Comparison of ENCODE assay signal across 11 cellular contexts in the genomic region with DNA sequence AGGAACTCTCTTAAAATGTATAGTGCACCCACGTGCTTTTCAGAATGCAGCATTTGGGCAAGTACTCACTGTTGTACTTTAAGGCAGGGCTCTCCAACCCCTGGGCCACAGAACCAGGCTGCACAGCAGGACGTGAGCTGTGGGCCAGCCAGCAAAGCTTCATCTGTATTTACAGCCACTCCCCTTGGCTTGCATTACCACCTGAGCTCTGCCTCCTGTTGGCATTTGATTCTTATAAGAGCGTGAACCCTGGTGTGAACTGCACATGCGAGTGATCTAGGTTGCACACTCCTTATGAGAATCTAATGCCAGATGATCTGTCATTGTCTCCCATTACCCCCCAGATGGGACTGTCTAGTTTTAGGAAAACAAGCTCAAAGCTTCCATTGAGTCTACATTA. TPM values are rescaled to one million over a fixed set of nuclear protein-coding genes. Genes with fewer than 3 reads are reported as not detected.
DNase-seq lines count a peak whose midpoint lies in the region; ATAC-seq and TF ChIP-seq lines count a peak whose summit lies in the region.
"Had no signal": no experiment of that assay in that cellular context is flagged by ENCODE, and none has a peak within 500 bp of the region (broad histone marks: within the 10 kb centered on the region; RNA-seq: fewer than 3 reads in every experiment).

No MANE protein-coding gene starts in this region.

- no peaks in the 10 kb centered on the region for H3K27me3 Mint-ChIP-seq in activated T-helper 1 cell treated with anti-CD3 and anti-CD28 coated beads, Interleukin-12 subunit alpha, Interleukin-12 subunit beta, Interleukin-2, Interleukin-4 antibody, amounts not matched to agents 30 ng/mL and 10 ng/mL and 1 ng/mL, durations not matched to agents 14 hours and 24 hours and 36 hours (ENCODE audit: insufficient read depth)
- no peaks in the 10 kb centered on the region for H3K27me3 Mint-ChIP-seq in memory B cell
- no peaks in the 10 kb centered on the region for H3K27me3 Mint-ChIP-seq in type B pancreatic cell
- H3K27me3 Mint-ChIP-seq in H9 (ENCODE audit: low read depth): no peaks in the 10 kb centered on the region

- no peak overlapping the region for H3T11ph ChIP-seq in H9 (ENCODE audit: low read length)

- H2AK5ac ChIP-seq in H9 (ENCODE audit: insufficient read length, low read length): no peak overlapping the region

- TF ChIP-seq CTCF in left ventricle myocardium inferior (IDR thresholded peaks at IDR 0.05; ENCODE audit: borderline replicate concordance): no peak
- TF ChIP-seq CTCF in heart right ventricle (IDR thresholded peaks at IDR 0.05): no peak
- TF ChIP-seq CTCF in type B pancreatic cell (conservative IDR thresholded peaks at IDR 0.05): no peak
- no peak for TF ChIP-seq CTCF in H9 (conservative IDR thresholded peaks at IDR 0.05)

- H3K79me2 ChIP-seq in H9 (ENCODE audit: insufficient read depth, low read length): peaks cover 28% of the 10 kb centered on the region

- no peak overlapping the region for H3K4ac ChIP-seq in H9 (ENCODE audit: low read depth, low read length)

- no peak overlapping the region for H3K23ac ChIP-seq in H9 (ENCODE audit: insufficient read length, low read depth, low read length)

- no peak overlapping the region for H2BK20ac ChIP-seq in H9 (ENCODE audit: low read depth, low read length, poor library complexity, severe bottlenecking)

- H3K27ac ChIP-seq in left ventricle myocardium inferior (replicated peaks) (no peak overlapping the region), heart right ventricle (no peak overlapping the region), H9 (ENCODE audit: insufficient read length, low read depth, low read length) (no peak overlapping the region)
- H3K27ac ChIP-seq: prostate gland had no signal

- H3K56ac ChIP-seq in H9 (ENCODE audit: insufficient read length, low read depth, low read length): no peak overlapping the region

- WGBS in heart right ventricle, 2 donors: 69 to 79% methylated on average over 4 of the region's 4 CpGs
- WGBS in H9 (ENCODE audit: extremely low coverage, insufficient read length, low lambda C conversion rate): no CpG with 5 or more reads among the region's 4 CpGs

- H3K79me1 ChIP-seq in H9 (ENCODE audit: insufficient read depth, low read depth, low read length, poor library complexity, severe bottlenecking): no peaks in the 10 kb centered on the region

- no peak overlapping the region for H4K5ac ChIP-seq in H9 (ENCODE audit: insufficient read length, low read depth, low read length)

- peaks cover 89% of the 10 kb centered on the region for H3K4me1 ChIP-seq in left ventricle myocardium inferior
- H3K4me1 ChIP-seq in heart right ventricle: peaks cover 0 to 77% (median 64%) of the 10 kb centered on the region in 9 donors
- no peaks in the 10 kb centered on the region; the same call in 1 of the 2 replicates for H3K4me1 ChIP-seq in H9 (ENCODE audit: insufficient read depth, low read length)

- no peak overlapping the region for H3K9ac ChIP-seq in H9 (ENCODE audit: extremely low read depth, insufficient read length, low read length)

- H3K23me2 ChIP-seq in H9 (ENCODE audit: insufficient read length, low read depth, low read length, poor library complexity, severe bottlenecking): peaks cover 5% of the 10 kb centered on the region

- H3K27me3 ChIP-seq in left ventricle myocardium inferior (ENCODE audit: low read depth) (no peaks in the 10 kb centered on the region), heart right ventricle (no peaks in the 10 kb centered on the region), H9 (ENCODE audit: insufficient read depth, low read length) (no peaks in the 10 kb centered on the region)

- peak overlapping the region; percentile 70 for H3K4me3 Mint-ChIP-seq in activated T-helper 1 cell treated with anti-CD3 and anti-CD28 coated beads, Interleukin-12 subunit alpha, Interleukin-12 subunit beta, Interleukin-2, Interleukin-4 antibody, amounts not matched to agents 30 ng/mL and 10 ng/mL and 1 ng/mL, durations not matched to agents 14 hours and 24 hours and 36 hours
- H3K4me3 Mint-ChIP-seq in memory B cell: no peak overlapping the region
- H3K4me3 Mint-ChIP-seq in type B pancreatic cell: peak overlapping the region; percentile 42
- H3K4me3 Mint-ChIP-seq in H9: peak overlapping the region in 1 of 2 experiments; percentile 1; a peak in 1 of 5 replicates

- H3K9me3 ChIP-seq in left ventricle myocardium inferior (replicated peaks) (no peaks in the 10 kb centered on the region), heart right ventricle (no peaks in the 10 kb centered on the region), H9 (ENCODE audit: control insufficient read depth, low read depth, low read length) (no peaks in the 10 kb centered on the region)
- H3K9me3 ChIP-seq: prostate gland had no signal

- H2BK120ac ChIP-seq in H9 (ENCODE audit: low read depth, low read length, poor library complexity, severe bottlenecking): no peak overlapping the region

- no peaks in the 10 kb centered on the region for H3K9me3 Mint-ChIP-seq in activated T-helper 1 cell treated with anti-CD3 and anti-CD28 coated beads, Interleukin-12 subunit alpha, Interleukin-12 subunit beta, Interleukin-2, Interleukin-4 antibody, amounts not matched to agents 30 ng/mL and 10 ng/mL and 1 ng/mL, durations not matched to agents 14 hours and 24 hours and 36 hours
- no peaks in the 10 kb centered on the region for H3K9me3 Mint-ChIP-seq in memory B cell
- no peaks in the 10 kb centered on the region for H3K9me3 Mint-ChIP-seq in type B pancreatic cell
- peaks cover 2 to 4% of the 10 kb centered on the region in 2 experiments; a peak in 3 of 5 replicates for H3K9me3 Mint-ChIP-seq in H9

- no peaks in the 10 kb centered on the region for H4K20me1 ChIP-seq in H9 (ENCODE audit: control insufficient read depth, insufficient read depth, insufficient read length)

- H3K14ac ChIP-seq in H9 (ENCODE audit: insufficient read depth, low read length): no peak overlapping the region

- H3K36me3 ChIP-seq in left ventricle myocardium inferior (peaks cover 27% of the 10 kb centered on the region), heart right ventricle (peaks cover 0 to 44% (median 7%) of the 10 kb centered on the region in 9 donors)
- H3K36me3 ChIP-seq: prostate gland had no signal

- no peak overlapping the region for H3K4me2 ChIP-seq in H9 (ENCODE audit: insufficient read depth, insufficient read length, low read length)

- DNase-seq in left ventricle myocardium inferior (no peak), heart right ventricle (no peak), memory B cell (ENCODE audit: low spot score in 2 of 2) (no peak), type B pancreatic cell (ENCODE audit: extremely low spot score, unreplicated experiment) (no peak), H9 (no peak), HUDEP-2 (lab: John Stamatoyannopoulos, UW; ENCODE audit: unreplicated experiment in 76 of 76) (no peak)
- DNase-seq in activated T-helper 1 cell treated with anti-CD3 and anti-CD28 coated beads, Interleukin-12 subunit alpha, Interleukin-12 subunit beta, Interleukin-2, Interleukin-4 antibody, amounts not matched to agents 30 ng/mL and 10 ng/mL and 1 ng/mL, durations not matched to agents 14 hours and 24 hours and 36 hours (ENCODE audit: low spot score): no peak
- DNase-seq in stimulated activated CD4-positive, alpha-beta T cell treated with anti-CD3 and anti-CD28 coated beads, Interleukin-4, amount 100 ng/mL, for 1 hour: no peak
- DNase-seq: foreskin fibroblast, NCI-H2029 treated with DMSO at 0.1 percent for 48 hours had no signal

- H4K91ac ChIP-seq in H9 (ENCODE audit: insufficient read length, low read depth, low read length): no peak overlapping the region

- H3K4me3 ChIP-seq in left ventricle myocardium inferior (peak overlapping the region; percentile 16), heart right ventricle (no peak overlapping the region)

- no peak overlapping the region for H3K18ac ChIP-seq in H9 (ENCODE audit: insufficient read length, low read depth, low read length)

- H2AFZ ChIP-seq in H9 (ENCODE audit: low read length): no peak overlapping the region

- intact Hi-C loops in left ventricle myocardium inferior (cut with micrococcal nuclease) (no loop called here), heart right ventricle (cut with DNase I) (no loop called here)
- intact Hi-C loops in activated T-helper 1 cell treated with anti-CD3 and anti-CD28 coated beads, Interleukin-12 subunit alpha, Interleukin-12 subunit beta, Interleukin-2, Interleukin-4 antibody, amounts not matched to agents 30 ng/mL and 10 ng/mL and 1 ng/mL, durations not matched to agents 14 hours and 24 hours and 36 hours (cut with micrococcal nuclease): no loop called here

- H3K4me1 Mint-ChIP-seq in activated T-helper 1 cell treated with anti-CD3 and anti-CD28 coated beads, Interleukin-12 subunit alpha, Interleukin-12 subunit beta, Interleukin-2, Interleukin-4 antibody, amounts not matched to agents 30 ng/mL and 10 ng/mL and 1 ng/mL, durations not matched to agents 14 hours and 24 hours and 36 hours (ENCODE audit: low read depth): peaks cover 46% of the 10 kb centered on the region
- H3K4me1 Mint-ChIP-seq in memory B cell (peaks cover 21% of the 10 kb centered on the region), type B pancreatic cell (ENCODE audit: unreplicated experiment) (peaks cover 20% of the 10 kb centered on the region), H9 (peaks cover 24% of the 10 kb centered on the region in 2 experiments)

- no peak overlapping the region for H2BK12ac ChIP-seq in H9 (ENCODE audit: insufficient read length, low read depth, low read length)

- ATAC-seq in heart right ventricle: no peak
- no peak for ATAC-seq in memory B cell (ENCODE audit: low read depth)

- H2BK5ac ChIP-seq in H9 (ENCODE audit: insufficient read length, low read length): no peak overlapping the region

- H3K27ac Mint-ChIP-seq in activated T-helper 1 cell treated with anti-CD3 and anti-CD28 coated beads, Interleukin-12 subunit alpha, Interleukin-12 subunit beta, Interleukin-2, Interleukin-4 antibody, amounts not matched to agents 30 ng/mL and 10 ng/mL and 1 ng/mL, durations not matched to agents 14 hours and 24 hours and 36 hours: peak overlapping the region; percentile 75
- H3K27ac Mint-ChIP-seq in memory B cell (peak overlapping the region; percentile 5), type B pancreatic cell (no peak overlapping the region), H9 (no peak overlapping the region)

- H4K8ac ChIP-seq in H9 (replicated peaks; ENCODE audit: insufficient read length, low read depth, low read length): no peak overlapping the region

- H3K36me3 Mint-ChIP-seq in activated T-helper 1 cell treated with anti-CD3 and anti-CD28 coated beads, Interleukin-12 subunit alpha, Interleukin-12 subunit beta, Interleukin-2, Interleukin-4 antibody, amounts not matched to agents 30 ng/mL and 10 ng/mL and 1 ng/mL, durations not matched to agents 14 hours and 24 hours and 36 hours (ENCODE audit: low read depth): peaks cover 40% of the 10 kb centered on the region
- H3K36me3 Mint-ChIP-seq in memory B cell: peaks cover 11% of the 10 kb centered on the region
- H3K36me3 Mint-ChIP-seq in type B pancreatic cell: peaks cover 36% of the 10 kb centered on the region
- H3K36me3 Mint-ChIP-seq in H9 (ENCODE audit: insufficient read depth in 1 of 3, low read depth in 3 of 3): peaks cover 25 to 38% (median 38%) of the 10 kb centered on the region in 3 experiments; a peak in 6 of 7 replicates

- no peak overlapping the region for H2BK15ac ChIP-seq in H9 (ENCODE audit: low read depth, low read length)

RNA-seq across cellular contexts. Expression of a gene that starts 3.0 kb away (rescaled TPM):
- 105 TPM for total RNA-seq in left ventricle myocardium inferior
- total RNA-seq in heart right ventricle: 100 to 1,000 TPM in 8 of 10 donors, 10 to 100 TPM in 2; 94.9 to 141 (median 110) TPM
- 10 to 100 TPM; 70.2 to 83.2 TPM for polyA plus RNA-seq in heart right ventricle
- 150 and 152 TPM in 2 replicates for total RNA-seq in activated T-helper 1 cell treated with anti-CD3 and anti-CD28 coated beads, Interleukin-12 subunit alpha, Interleukin-12 subunit beta, Interleukin-2, Interleukin-4 antibody, amounts not matched to agents 30 ng/mL and 10 ng/mL and 1 ng/mL, durations not matched to agents 14 hours and 24 hours and 36 hours
- 115 and 148 TPM in 2 replicates for total RNA-seq in type B pancreatic cell (ENCODE audit: low replicate concordance)
- 165 and 169 TPM in 2 replicates for total RNA-seq in H9 (2021)

Comparison
In these comparisons a context has a peak if more than half of its experiments do, and no peak if none do; other contexts are left out.
1. H3K27ac Mint-ChIP-seq: peak in activated T-helper 1 cell treated with anti-CD3 and anti-CD28 coated beads, Interleukin-12 subunit alpha, Interleukin-12 subunit beta, Interleukin-2, Interleukin-4 antibody, amounts not matched to agents 30 ng/mL and 10 ng/mL and 1 ng/mL, durations not matched to agents 14 hours and 24 hours and 36 hours (single experiment) and memory B cell (single experiment); none in type B pancreatic cell (single experiment) and H9 (0 of 3).